ENCODE assay signal across 1 cellular context in the genomic region with DNA sequence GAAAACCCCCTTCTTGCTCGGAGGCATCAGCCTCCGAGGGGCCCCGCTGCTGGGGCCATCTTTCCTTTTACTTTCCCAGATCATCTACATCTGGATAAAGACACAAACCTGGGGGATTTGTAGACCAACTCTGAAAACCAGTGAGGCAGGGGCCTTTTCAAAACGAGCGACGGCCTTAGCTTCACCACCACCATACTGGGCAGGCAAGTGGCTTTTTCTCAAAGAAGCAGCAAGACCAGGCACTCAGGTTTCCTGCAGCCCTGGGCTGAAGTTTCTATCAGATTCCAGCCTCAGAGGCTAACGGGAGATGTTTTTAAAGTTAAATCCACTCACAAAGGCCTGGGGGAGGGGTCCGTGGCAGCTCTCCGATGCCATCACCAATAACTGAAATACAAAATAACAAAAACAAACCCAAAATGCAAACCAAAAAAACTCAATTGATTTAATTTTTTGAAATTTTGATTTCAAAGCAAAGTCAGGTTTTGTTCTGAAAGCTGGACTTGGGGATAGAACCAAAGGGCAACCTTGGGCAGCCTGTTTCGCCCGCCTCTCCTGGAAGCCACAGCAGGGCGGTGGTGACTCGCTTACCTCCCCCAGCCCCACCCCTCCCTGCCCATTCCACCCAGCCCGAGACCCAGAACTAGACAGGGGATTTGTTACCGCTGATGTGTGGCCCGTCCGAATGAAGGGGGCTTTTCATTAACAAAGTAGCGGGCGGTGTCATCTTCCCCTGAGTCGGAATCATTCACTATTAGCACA.
A peak's percentile ranks its signal among the peaks of the same experiment; 100 is the strongest.
TF ChIP-seq lines count a peak whose summit lies in the region.

No MANE protein-coding gene starts in this region.

TF ChIP-seq in HepG2, 621 proteins besides CTCF, POLR2A, EP300 and RAD21:
- TF ChIP-seq SRSF1 (optimal IDR thresholded peaks at IDR 0.05; ENCODE audit: low read depth, low read length) = peak; percentile 64
- 0 out of 2 replicates have a peak, but pooled peaks have one; percentile 25 for TF ChIP-seq CREM (IDR thresholded peaks at IDR 0.05)
- TF ChIP-seq CREM (CRISPR knock-in tag; IDR thresholded peaks at IDR 0.05) = no peak
- peak; percentile 42; the same call in 1 of the 2 replicates for TF ChIP-seq ZNF784 (CRISPR knock-in tag; IDR thresholded peaks at IDR 0.05; ENCODE audit: borderline replicate concordance)
- no peak for TF ChIP-seq ZNF547 (CRISPR knock-in tag; IDR thresholded peaks at IDR 0.05)
- TF ChIP-seq ZSCAN25 (CRISPR knock-in tag; IDR thresholded peaks at IDR 0.05) = peak; percentile 97
- 0 out of 2 replicates have a peak, but pooled peaks have one; percentile 8 for TF ChIP-seq ZKSCAN1 (IDR thresholded peaks at IDR 0.05; ENCODE audit: low read length)
- TF ChIP-seq ZNF562 (CRISPR knock-in tag; IDR thresholded peaks at IDR 0.05; ENCODE audit: borderline replicate concordance) = no peak
- TF ChIP-seq STAG1 (CRISPR knock-in tag; IDR thresholded peaks at IDR 0.05) = 0 out of 2 replicates have a peak, but pooled peaks have one; percentile 26
- TF ChIP-seq HNF4G (IDR thresholded peaks at IDR 0.05; ENCODE audit: borderline replicate concordance, low read depth, low read length) = peak; percentile 41
- no peak for TF ChIP-seq HNF4G (CRISPR knock-in tag; IDR thresholded peaks at IDR 0.05; ENCODE audit: borderline replicate concordance, low read depth)
- TF ChIP-seq, protein P1, sequence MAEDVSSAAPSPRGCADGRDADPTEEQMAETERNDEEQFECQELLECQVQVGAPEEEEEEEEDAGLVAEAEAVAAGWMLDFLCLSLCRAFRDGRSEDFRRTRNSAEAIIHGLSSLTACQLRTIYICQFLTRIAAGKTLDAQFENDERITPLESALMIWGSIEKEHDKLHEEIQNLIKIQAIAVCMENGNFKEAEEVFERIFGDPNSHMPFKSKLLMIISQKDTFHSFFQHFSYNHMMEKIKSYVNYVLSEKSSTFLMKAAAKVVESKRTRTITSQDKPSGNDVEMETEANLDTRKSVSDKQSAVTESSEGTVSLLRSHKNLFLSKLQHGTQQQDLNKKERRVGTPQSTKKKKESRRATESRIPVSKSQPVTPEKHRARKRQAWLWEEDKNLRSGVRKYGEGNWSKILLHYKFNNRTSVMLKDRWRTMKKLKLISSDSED (CRISPR knock-in tag; IDR thresholded peaks at IDR 0.05) = no peak
- 0 out of 2 replicates have a peak, but pooled peaks have one; percentile 17 for TF ChIP-seq MED1 (CRISPR knock-in tag; IDR thresholded peaks at IDR 0.05)
- no peak for TF ChIP-seq TBX2 (CRISPR knock-in tag; IDR thresholded peaks at IDR 0.05; ENCODE audit: borderline replicate concordance)
- 0 out of 2 replicates have a peak, but pooled peaks have one; percentile 19 for TF ChIP-seq ZNF501 (CRISPR knock-in tag; IDR thresholded peaks at IDR 0.05)
- no peak for TF ChIP-seq MYNN (CRISPR knock-in tag; IDR thresholded peaks at IDR 0.05; ENCODE audit: low read depth)
- TF ChIP-seq, protein P2, sequence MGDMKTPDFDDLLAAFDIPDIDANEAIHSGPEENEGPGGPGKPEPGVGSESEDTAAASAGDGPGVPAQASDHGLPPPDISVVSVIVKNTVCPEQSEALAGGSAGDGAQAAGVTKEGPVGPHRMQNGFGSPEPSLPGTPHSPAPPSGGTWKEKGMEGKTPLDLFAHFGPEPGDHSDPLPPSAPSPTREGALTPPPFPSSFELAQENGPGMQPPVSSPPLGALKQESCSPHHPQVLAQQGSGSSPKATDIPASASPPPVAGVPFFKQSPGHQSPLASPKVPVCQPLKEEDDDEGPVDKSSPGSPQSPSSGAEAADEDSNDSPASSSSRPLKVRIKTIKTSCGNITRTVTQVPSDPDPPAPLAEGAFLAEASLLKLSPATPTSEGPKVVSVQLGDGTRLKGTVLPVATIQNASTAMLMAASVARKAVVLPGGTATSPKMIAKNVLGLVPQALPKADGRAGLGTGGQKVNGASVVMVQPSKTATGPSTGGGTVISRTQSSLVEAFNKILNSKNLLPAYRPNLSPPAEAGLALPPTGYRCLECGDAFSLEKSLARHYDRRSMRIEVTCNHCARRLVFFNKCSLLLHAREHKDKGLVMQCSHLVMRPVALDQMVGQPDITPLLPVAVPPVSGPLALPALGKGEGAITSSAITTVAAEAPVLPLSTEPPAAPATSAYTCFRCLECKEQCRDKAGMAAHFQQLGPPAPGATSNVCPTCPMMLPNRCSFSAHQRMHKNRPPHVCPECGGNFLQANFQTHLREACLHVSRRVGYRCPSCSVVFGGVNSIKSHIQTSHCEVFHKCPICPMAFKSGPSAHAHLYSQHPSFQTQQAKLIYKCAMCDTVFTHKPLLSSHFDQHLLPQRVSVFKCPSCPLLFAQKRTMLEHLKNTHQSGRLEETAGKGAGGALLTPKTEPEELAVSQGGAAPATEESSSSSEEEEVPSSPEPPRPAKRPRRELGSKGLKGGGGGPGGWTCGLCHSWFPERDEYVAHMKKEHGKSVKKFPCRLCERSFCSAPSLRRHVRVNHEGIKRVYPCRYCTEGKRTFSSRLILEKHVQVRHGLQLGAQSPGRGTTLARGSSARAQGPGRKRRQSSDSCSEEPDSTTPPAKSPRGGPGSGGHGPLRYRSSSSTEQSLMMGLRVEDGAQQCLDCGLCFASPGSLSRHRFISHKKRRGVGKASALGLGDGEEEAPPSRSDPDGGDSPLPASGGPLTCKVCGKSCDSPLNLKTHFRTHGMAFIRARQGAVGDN (CRISPR knock-in tag; IDR thresholded peaks at IDR 0.05) = peak; percentile 36; the same call in 1 of the 2 replicates
- peak; percentile 32; the same call in 1 of the 2 replicates for TF ChIP-seq NCOR1 (IDR thresholded peaks at IDR 0.05; ENCODE audit: borderline replicate concordance, low read length)
- no peak for TF ChIP-seq ZNF331 (CRISPR knock-in tag; IDR thresholded peaks at IDR 0.05)
- no peak for TF ChIP-seq TOPORS (CRISPR knock-in tag; IDR thresholded peaks at IDR 0.05)
- TF ChIP-seq KLF9 (CRISPR knock-in tag; IDR thresholded peaks at IDR 0.05; ENCODE audit: low read depth) = no peak
- TF ChIP-seq PITX1 (CRISPR knock-in tag; IDR thresholded peaks at IDR 0.05) = 0 out of 2 replicates have a peak, but pooled peaks have one; percentile 10
- no peak for TF ChIP-seq ZNF674 (CRISPR knock-in tag; IDR thresholded peaks at IDR 0.05; ENCODE audit: low read depth)
- no peak for TF ChIP-seq NBN (conservative IDR thresholded peaks at IDR 0.05)
- 0 out of 2 replicates have a peak, but pooled peaks have one; percentile 41 for TF ChIP-seq YEATS4 (CRISPR knock-in tag; IDR thresholded peaks at IDR 0.05; ENCODE audit: borderline replicate concordance)
- peak; percentile 2; the same call in 1 of the 2 replicates for TF ChIP-seq MIXL1 (CRISPR knock-in tag; IDR thresholded peaks at IDR 0.05)
- 0 out of 2 replicates have a peak, but pooled peaks have one; percentile 32 for TF ChIP-seq ZNF234 (CRISPR knock-in tag; conservative IDR thresholded peaks at IDR 0.05)
